In the genomic region with DNA sequence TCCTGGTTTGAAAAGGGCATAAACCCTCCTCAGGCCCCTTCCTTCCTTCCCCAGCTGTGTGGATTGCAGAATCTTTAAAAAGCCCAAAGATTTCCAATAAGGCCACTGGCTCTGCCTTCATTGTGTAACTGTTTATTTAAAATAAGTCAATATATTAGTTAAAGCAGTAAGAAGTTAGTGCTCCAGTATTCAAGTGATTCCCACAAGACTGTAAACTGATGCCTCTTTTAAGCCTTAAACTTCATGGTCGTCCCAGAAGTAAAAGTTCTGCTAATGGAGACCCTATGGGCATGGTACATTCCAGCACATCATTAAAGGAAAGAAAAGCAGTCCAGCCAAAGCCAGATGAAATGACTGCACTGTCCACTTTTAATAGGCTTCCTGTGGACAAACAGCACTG, we compare ENCODE assay signal across 1 cellular context.
TF ChIP-seq lines count a peak whose summit lies in the region.

No MANE protein-coding gene starts in this region.

TF ChIP-seq in HEK293, 187 proteins besides CTCF, POLR2A, EP300 and RAD21 (continued from another document):
- TF ChIP-seq ZEB2 (tag by site-specific recombination; IDR thresholded peaks at IDR 0.05) (0 out of 2 replicates have a peak, but pooled peaks have one; percentile 8), ZNF664 (tag by site-specific recombination; IDR thresholded peaks at IDR 0.05) (0 out of 2 replicates have a peak, but pooled peaks have one; percentile 27), ZFP69B (tag by site-specific recombination; IDR thresholded peaks at IDR 0.05) (peak; percentile 25; the same call in 1 of the 2 replicates)
- TF ChIP-seq, protein P1, sequence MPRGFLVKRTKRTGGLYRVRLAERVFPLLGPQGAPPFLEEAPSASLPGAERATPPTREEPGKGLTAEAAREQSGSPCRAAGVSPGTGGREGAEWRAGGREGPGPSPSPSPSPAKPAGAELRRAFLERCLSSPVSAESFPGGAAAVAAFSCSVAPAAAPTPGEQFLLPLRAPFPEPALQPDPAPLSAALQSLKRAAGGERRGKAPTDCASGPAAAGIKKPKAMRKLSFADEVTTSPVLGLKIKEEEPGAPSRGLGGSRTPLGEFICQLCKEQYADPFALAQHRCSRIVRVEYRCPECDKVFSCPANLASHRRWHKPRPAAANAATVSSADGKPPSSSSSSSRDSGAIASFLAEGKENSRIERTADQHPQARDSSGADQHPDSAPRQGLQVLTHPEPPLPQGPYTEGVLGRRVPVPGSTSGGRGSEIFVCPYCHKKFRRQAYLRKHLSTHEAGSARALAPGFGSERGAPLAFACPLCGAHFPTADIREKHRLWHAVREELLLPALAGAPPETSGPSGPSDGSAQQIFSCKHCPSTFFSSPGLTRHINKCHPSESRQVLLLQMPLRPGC (tag by site-specific recombination; IDR thresholded peaks at IDR 0.05) = peak; percentile 47; the same call in 1 of the 2 replicates
